In the genomic region with DNA sequence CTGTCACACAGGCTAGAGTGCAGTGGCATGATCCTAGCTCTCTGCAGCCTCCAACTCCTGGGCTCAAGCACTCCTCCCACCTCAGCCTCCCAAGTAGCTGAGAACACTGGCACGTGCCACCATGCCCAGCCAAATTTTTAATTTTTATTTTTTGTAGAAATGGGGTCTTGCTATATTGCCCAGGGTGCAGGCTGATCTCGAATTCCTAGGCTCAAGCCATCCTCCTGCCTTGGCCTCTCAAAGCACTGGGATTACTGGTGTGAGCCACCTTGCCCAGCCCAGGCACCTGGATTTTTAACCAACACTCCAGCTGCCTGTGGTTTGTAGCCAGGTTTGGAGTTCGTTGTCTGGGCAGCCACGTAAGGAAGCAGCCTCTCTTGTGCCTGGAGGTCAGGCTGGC, we compare ENCODE assay signal across 7 cellular contexts.
"Had no signal": no experiment of that assay in that cellular context is flagged by ENCODE, and none has a peak within 500 bp of the region (broad histone marks: within the 10 kb centered on the region; RNA-seq: fewer than 3 reads in every experiment).

No MANE protein-coding gene starts in this region.

- H3K4me2 ChIP-seq: KMS-11 had no signal

- ATAC-seq: HepG2, K562 had no signal

- DNase-seq: IMR-90, KBM-7, KG1 had no signal

- H3K27ac ChIP-seq: HL-60, KMS-11 had no signal

- H3K4me3 ChIP-seq: K562 had no signal
